Comparison of ENCODE assay signal across 27 cellular contexts in genomic region chr14:52248057-52248456, GRCh38. TPM values are rescaled to one million over a fixed set of nuclear protein-coding genes. Genes with fewer than 3 reads are reported as not detected.
DNase-seq lines count a peak whose midpoint lies in the region; ATAC-seq and FAIRE-seq lines count a peak whose summit lies in the region.
"Had no signal": no experiment of that assay in that cellular context is flagged by ENCODE, and none has a peak within 500 bp of the region (broad histone marks: within the 10 kb centered on the region; RNA-seq: fewer than 3 reads in every experiment).

No MANE protein-coding gene starts in this region.

- no peak overlapping the region for H3K27ac ChIP-seq in CD4-positive, CD25-positive, alpha-beta regulatory T cell (ENCODE audit: insufficient read depth, low read length, poor library complexity, severe bottlenecking)
- H3K27ac ChIP-seq: A549, adrenal gland, GM23248, KMS-11, SJSA1, tibial artery had no signal

- peaks cover 4% of the 10 kb centered on the region for H3K27me3 ChIP-seq in CD4-positive, CD25-positive, alpha-beta regulatory T cell (ENCODE audit: control insufficient read depth, insufficient read depth, low read length)
- H3K27me3 ChIP-seq: adrenal gland, tibial artery had no signal

- no peaks in the 10 kb centered on the region for H3K36me3 ChIP-seq in CD4-positive, CD25-positive, alpha-beta regulatory T cell (ENCODE audit: control insufficient read depth, insufficient read depth, low read length)
- H3K36me3 ChIP-seq: adrenal gland, SJSA1, tibial artery had no signal

- peaks cover 5% of the 10 kb centered on the region for H3K9me3 Mint-ChIP-seq in activated CD8-positive, alpha-beta memory T cell treated with anti-CD3 and anti-CD28 coated beads, Interleukin-2, amount 10 ng/mL, durations not matched to agents 7 days and 5 days (ENCODE audit: low read depth)
- H3K9me3 Mint-ChIP-seq in CD4-positive, CD25-positive, alpha-beta regulatory T cell, result peaks cover 0 to 5% (median 0%) of the 10 kb centered on the region in 7 donors
- peaks cover 0 to 13% (median 2%) of the 10 kb centered on the region in 9 donors for H3K9me3 Mint-ChIP-seq in naive thymus-derived CD8-positive, alpha-beta T cell
- H3K9me3 Mint-ChIP-seq: brain had no signal

- FAIRE-seq in frontal cortex (lab: Jason Lieb, UNC), result no peak
- FAIRE-seq: A549, kidney had no signal

- CTCF ChIA-PET in activated CD8-positive, alpha-beta memory T cell treated with anti-CD3 and anti-CD28 coated beads, Interleukin-2, amount 10 ng/mL, durations not matched to agents 7 days and 5 days (lab: Charles Lee), result no interaction called here

- no peak overlapping the region for H3K4me3 ChIP-seq in CD4-positive, CD25-positive, alpha-beta regulatory T cell (ENCODE audit: low read depth, low read length)
- H3K4me3 ChIP-seq: A549, adrenal gland, GM23248, SJSA1, tibial artery had no signal

- in situ Hi-C loops in G401 (cut with HindIII; ENCODE audit: low sequenced_read_pairs), result no loop called here

- no peaks in the 10 kb centered on the region for H3K27me3 Mint-ChIP-seq in activated CD8-positive, alpha-beta memory T cell treated with anti-CD3 and anti-CD28 coated beads, Interleukin-2, amount 10 ng/mL, durations not matched to agents 7 days and 5 days
- H3K27me3 Mint-ChIP-seq in CD4-positive, CD25-positive, alpha-beta regulatory T cell, result peaks cover 18% of the 10 kb centered on the region
- peaks cover 1% of the 10 kb centered on the region for H3K27me3 Mint-ChIP-seq in T-helper 17 cell
- peaks cover 0 to 2% (median 0%) of the 10 kb centered on the region in 5 donors for H3K27me3 Mint-ChIP-seq in naive thymus-derived CD8-positive, alpha-beta T cell

- no peak overlapping the region for H3K4me3 Mint-ChIP-seq in activated CD8-positive, alpha-beta memory T cell treated with anti-CD3 and anti-CD28 coated beads, Interleukin-2, amount 10 ng/mL, durations not matched to agents 7 days and 5 days
- peak overlapping the region in 2 of 4 donors; percentile 21 to 35 for H3K4me3 Mint-ChIP-seq in CD4-positive, CD25-positive, alpha-beta regulatory T cell
- peak overlapping the region; percentile 65 for H3K4me3 Mint-ChIP-seq in T-helper 17 cell
- peak overlapping the region in 9 of 10 donors; percentile 12 to 69 (median 46) for H3K4me3 Mint-ChIP-seq in naive thymus-derived CD8-positive, alpha-beta T cell
- H3K4me3 Mint-ChIP-seq: brain had no signal

- POLR2A ChIA-PET in naive thymus-derived CD8-positive, alpha-beta T cell (lab: Charles Lee), result no interaction called here

- peaks cover 13% of the 10 kb centered on the region for H3K4me1 Mint-ChIP-seq in activated CD8-positive, alpha-beta memory T cell treated with anti-CD3 and anti-CD28 coated beads, Interleukin-2, amount 10 ng/mL, durations not matched to agents 7 days and 5 days
- H3K4me1 Mint-ChIP-seq in CD4-positive, CD25-positive, alpha-beta regulatory T cell, result peaks cover 0 to 15% (median 10%) of the 10 kb centered on the region in 4 donors
- H3K4me1 Mint-ChIP-seq in T-helper 17 cell, result peaks cover 15% of the 10 kb centered on the region
- peaks cover 17 to 30% (median 22%) of the 10 kb centered on the region in 4 donors for H3K4me1 Mint-ChIP-seq in naive thymus-derived CD8-positive, alpha-beta T cell

- no peaks in the 10 kb centered on the region for H3K9me3 ChIP-seq in CD4-positive, CD25-positive, alpha-beta regulatory T cell (ENCODE audit: control insufficient read depth in 2 of 2, low read length in 2 of 2)
- no peaks in the 10 kb centered on the region for H3K9me3 ChIP-seq in T-helper 17 cell (ENCODE audit: control insufficient read depth, low read length, poor library complexity, severe bottlenecking)
- H3K9me3 ChIP-seq: A549, adrenal gland, SJSA1, tibial artery had no signal

- DNase-seq in activated CD8-positive, alpha-beta memory T cell treated with anti-CD3 and anti-CD28 coated beads, Interleukin-2, amount 10 ng/mL, durations not matched to agents 7 days and 5 days, result no peak
- no peak for DNase-seq in activated CD8-positive, alpha-beta memory T cell treated with anti-CD3 and anti-CD28 coated beads, Interleukin-2, amount 50 U/mL, for 4 hours
- DNase-seq in CD4-positive, CD25-positive, alpha-beta regulatory T cell, result peak in 1 of 3 donors; percentile 41
- DNase-seq in T-helper 17 cell (no peak), G401 (ENCODE audit: low spot score) (no peak), frontal cortex (ENCODE audit: low spot score in 2 of 2) (no peak), OCI-M2 (lab: John Stamatoyannopoulos, UW; ENCODE audit: unreplicated experiment) (no peak)
- peak in 3 of 10 donors; percentile 36 to 52 (median 50) for DNase-seq in naive thymus-derived CD8-positive, alpha-beta T cell
- DNase-seq: activated CD8-positive, alpha-beta memory T cell treated with anti-CD3 and anti-CD28 coated beads for 24 hours; adrenal gland; Calu3; glutamatergic neuron; GM23248; kidney; naive B cell; NCI-H1436 treated with DMSO at 0.1 percent for 48 hours; NCI-H2107; NCI-H774; T-helper 1 cell; tibial artery had no signal

- peaks cover 4% of the 10 kb centered on the region for H3K36me3 Mint-ChIP-seq in activated CD8-positive, alpha-beta memory T cell treated with anti-CD3 and anti-CD28 coated beads, Interleukin-2, amount 10 ng/mL, durations not matched to agents 7 days and 5 days
- no peaks in the 10 kb centered on the region for H3K36me3 Mint-ChIP-seq in CD4-positive, CD25-positive, alpha-beta regulatory T cell
- peaks cover 3% of the 10 kb centered on the region for H3K36me3 Mint-ChIP-seq in T-helper 17 cell (ENCODE audit: low read depth)
- H3K36me3 Mint-ChIP-seq in naive thymus-derived CD8-positive, alpha-beta T cell, result peaks cover 0 to 6% (median 3%) of the 10 kb centered on the region in 3 donors
- H3K36me3 Mint-ChIP-seq: brain had no signal

- peak; percentile 42 for ATAC-seq in activated CD8-positive, alpha-beta memory T cell treated with anti-CD3 and anti-CD28 coated beads, Interleukin-2, amount 10 ng/mL, durations not matched to agents 7 days and 5 days
- peak; percentile 67 for ATAC-seq in CD4-positive, CD25-positive, alpha-beta regulatory T cell (ENCODE audit: low read depth in 2 of 2)
- peak; percentile 75 for ATAC-seq in T-helper 17 cell
- peak; percentile 82 to 98 for ATAC-seq in naive thymus-derived CD8-positive, alpha-beta T cell
- ATAC-seq: A549; activated CD4-positive, CD25-positive, alpha-beta regulatory T cell treated with anti-CD3 and anti-CD28 coated beads, Interleukin-2, amount 50 U/mL, for 24 hours had no signal

- no peak overlapping the region for H3K27ac Mint-ChIP-seq in activated CD8-positive, alpha-beta memory T cell treated with anti-CD3 and anti-CD28 coated beads, Interleukin-2, amount 10 ng/mL, durations not matched to agents 7 days and 5 days
- peak overlapping the region in 2 of 3 donors; percentile 11 to 55 for H3K27ac Mint-ChIP-seq in CD4-positive, CD25-positive, alpha-beta regulatory T cell
- H3K27ac Mint-ChIP-seq in T-helper 17 cell, result peak overlapping the region; percentile 0
- peak overlapping the region in 9 of 10 donors; percentile 34 to 77 (median 65) for H3K27ac Mint-ChIP-seq in naive thymus-derived CD8-positive, alpha-beta T cell
- H3K27ac Mint-ChIP-seq: brain had no signal

- H3K4me1 ChIP-seq in CD4-positive, CD25-positive, alpha-beta regulatory T cell (ENCODE audit: control insufficient read depth, insufficient read depth, low read length, poor library complexity, severe bottlenecking), result no peaks in the 10 kb centered on the region
- H3K4me1 ChIP-seq: A549, adrenal gland, SJSA1, tibial artery had no signal

RNA-seq across cellular contexts. Expression of gene PTGDR, which starts 19.4 kb away (rescaled TPM):
- 1 to 10 TPM in 1 of 2 experiments, under 1 TPM in 1; 0.07 to 1.7 TPM for total RNA-seq in activated CD8-positive, alpha-beta memory T cell treated with anti-CD3 and anti-CD28 coated beads, Interleukin-2, amount 10 ng/mL, durations not matched to agents 7 days and 5 days
- total RNA-seq in CD4-positive, CD25-positive, alpha-beta regulatory T cell, result 0.12 TPM
- under 1 TPM in 2 of 4 donors, not detected in 2; 0.07 to 0.22 TPM for polyA plus RNA-seq in CD4-positive, CD25-positive, alpha-beta regulatory T cell
- total RNA-seq in T-helper 17 cell (1 to 10 TPM; 2.5 to 3.7 TPM), frontal cortex (0.41 TPM)
- total RNA-seq in naive thymus-derived CD8-positive, alpha-beta T cell, result under 1 TPM; 0.38 to 0.57 TPM
- polyA plus RNA-seq in naive thymus-derived CD8-positive, alpha-beta T cell, result 10 to 100 TPM in 1 of 3 donors, under 1 TPM in 2; 0.70 to 11.6 (median 0.74) TPM
- not detected in 2 replicates for total RNA-seq in G401 (2014; rRNA removed; shearing (Covaris generic))
- total RNA-seq: Calu3, Daoy, GM23248, RPMI7951, SJSA1 had no signal
- polyA plus RNA-seq: A549 had no signal
